ENCODE assay signal across 8 cellular contexts in the genomic region with DNA sequence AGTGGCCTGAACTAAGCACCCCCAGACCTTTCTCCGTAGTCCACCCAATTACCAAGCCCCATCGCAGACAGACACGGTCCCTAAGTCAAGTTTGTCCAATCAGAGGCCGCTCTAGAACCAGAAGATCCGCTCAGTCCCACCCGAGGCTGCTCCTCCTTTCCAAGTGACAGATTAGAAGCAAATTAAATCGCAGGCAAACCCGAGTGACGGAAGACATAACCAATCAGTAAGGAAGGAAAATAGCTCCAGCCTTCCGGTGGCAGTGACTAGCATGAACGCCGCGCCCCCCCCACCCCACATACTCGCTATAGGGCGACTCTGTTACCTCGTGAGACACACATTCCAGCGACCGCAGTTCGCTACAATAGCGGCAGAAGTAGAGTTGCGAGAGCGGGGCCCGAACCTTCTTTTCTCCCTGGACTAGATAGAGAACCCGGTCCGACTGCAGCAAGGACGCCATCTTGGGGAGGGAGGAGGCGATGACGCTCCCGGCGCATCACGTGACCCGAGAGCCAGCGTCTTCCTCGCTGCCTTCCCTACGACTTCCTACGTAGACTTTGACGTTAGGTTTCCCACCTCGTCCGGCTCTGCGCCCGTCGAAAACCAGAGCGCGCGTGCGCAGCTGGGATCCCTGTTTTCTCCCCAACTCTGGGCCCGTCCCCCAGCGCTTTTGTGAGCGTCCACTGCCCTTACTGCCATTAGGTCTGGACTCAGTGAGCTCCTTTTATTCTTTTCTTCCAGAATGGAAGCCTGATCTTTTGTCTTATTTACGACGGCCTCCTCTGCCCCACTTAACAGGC. TPM values are rescaled to one million over a fixed set of nuclear protein-coding genes. Genes with fewer than 3 reads are reported as not detected.
DNase-seq lines count a peak whose midpoint lies in the region; ATAC-seq and TF ChIP-seq lines count a peak whose summit lies in the region.

A gene (minus strand): TSS at position 484 of the 800 bp plus-strand sequence. CDS start 24 bp downstream, at position 460.

- no peaks in the 10 kb centered on the region for H3K9me3 ChIP-seq in suprapubic skin

- no peak within 1 kb of the TSS for H3K27ac Mint-ChIP-seq in activated naive CD4-positive, alpha-beta T cell treated with anti-CD3 and anti-CD28 coated beads, Interleukin-2, amount 50 U/mL, for 72 hours

- peak; percentile 88 for DNase-seq in GM10266 (ENCODE audit: extremely low spot score)
- DNase-seq in NCI-H1092 treated with DMSO at 0.1 percent for 48 hours (lab: John Stamatoyannopoulos, UW): peak; percentile 97
- peak; percentile 88 to 96 for DNase-seq in activated naive CD4-positive, alpha-beta T cell treated with anti-CD3 and anti-CD28 coated beads, Interleukin-2, amount 50 U/mL, for 72 hours (ENCODE audit: low spot score in 2 of 2)
- DNase-seq in glomerular endothelial cell (ENCODE audit: extremely low read depth, low read depth, low spot score): peak; percentile 99
- DNase-seq in occipital lobe (lab: John Stamatoyannopoulos, UW): peak; percentile 97
- DNase-seq in suprapubic skin (ENCODE audit: low spot score in 2 of 2): peak; percentile 97 to 98

- WGBS in suprapubic skin: 2% methylated on average over 28 of the region's 51 CpGs

- H3K4me1 ChIP-seq in suprapubic skin: peaks cover 31% of the 10 kb centered on the region

- peak within 1 kb of the TSS; percentile 57 for H3K4me3 ChIP-seq in suprapubic skin

- H3K36me3 ChIP-seq in suprapubic skin: peaks cover 24% of the 10 kb centered on the region

- TF ChIP-seq EP300 in suprapubic skin (IDR thresholded peaks at IDR 0.05): peak; percentile 68

- TF ChIP-seq POLR2A in suprapubic skin (IDR thresholded peaks at IDR 0.05): peak in 1 of 2 donors; percentile 31

- no peaks in the 10 kb centered on the region for H3K27me3 ChIP-seq in suprapubic skin

- peak within 1 kb of the TSS; percentile 97 for H3K27ac ChIP-seq in suprapubic skin

- ATAC-seq in HG02623 (IDR thresholded peaks at IDR 0.05; ENCODE audit: unreplicated experiment): peak; percentile 97
- ATAC-seq in SK-N-SH treated with all-trans-retinoic acid at 6 μM for 48 hours: peak; percentile 97
- ATAC-seq in activated naive CD4-positive, alpha-beta T cell treated with anti-CD3 and anti-CD28 coated beads, Interleukin-2, amount 50 U/mL, for 72 hours: peak; percentile 95 to 97

- TF ChIP-seq CTCF in GM10266 (IDR thresholded peaks at IDR 0.05; ENCODE audit: control insufficient read depth, insufficient read depth, low read depth, missing control alignments) (no peak), suprapubic skin (IDR thresholded peaks at IDR 0.05) (no peak)

- H3K36me3 Mint-ChIP-seq in activated naive CD4-positive, alpha-beta T cell treated with anti-CD3 and anti-CD28 coated beads, Interleukin-2, amount 50 U/mL, for 72 hours: peaks cover 17 to 20% of the 10 kb centered on the region in 2 donors

- H3K9me3 Mint-ChIP-seq in activated naive CD4-positive, alpha-beta T cell treated with anti-CD3 and anti-CD28 coated beads, Interleukin-2, amount 50 U/mL, for 72 hours: no peaks in the 10 kb centered on the region

TF ChIP-seq in SK-N-SH treated with all-trans-retinoic acid at 6 μM for 48 hours, 23 proteins besides CTCF, POLR2A, EP300 and RAD21:
- TF ChIP-seq, protein P1, sequence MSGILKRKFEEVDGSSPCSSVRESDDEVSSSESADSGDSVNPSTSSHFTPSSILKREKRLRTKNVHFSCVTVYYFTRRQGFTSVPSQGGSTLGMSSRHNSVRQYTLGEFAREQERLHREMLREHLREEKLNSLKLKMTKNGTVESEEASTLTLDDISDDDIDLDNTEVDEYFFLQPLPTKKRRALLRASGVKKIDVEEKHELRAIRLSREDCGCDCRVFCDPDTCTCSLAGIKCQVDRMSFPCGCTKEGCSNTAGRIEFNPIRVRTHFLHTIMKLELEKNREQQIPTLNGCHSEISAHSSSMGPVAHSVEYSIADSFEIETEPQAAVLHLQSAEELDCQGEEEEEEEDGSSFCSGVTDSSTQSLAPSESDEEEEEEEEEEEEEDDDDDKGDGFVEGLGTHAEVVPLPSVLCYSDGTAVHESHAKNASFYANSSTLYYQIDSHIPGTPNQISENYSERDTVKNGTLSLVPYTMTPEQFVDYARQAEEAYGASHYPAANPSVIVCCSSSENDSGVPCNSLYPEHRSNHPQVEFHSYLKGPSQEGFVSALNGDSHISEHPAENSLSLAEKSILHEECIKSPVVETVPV (CRISPR knock-in tag; IDR thresholded peaks at IDR 0.05): no peak
- TF ChIP-seq TCF4 (CRISPR knock-in tag; IDR thresholded peaks at IDR 0.05; ENCODE audit: borderline replicate concordance): no peak
- TF ChIP-seq ZFP3 (CRISPR knock-in tag; IDR thresholded peaks at IDR 0.05): peak; percentile 63; the same call in 1 of the 2 replicates
- no peak for TF ChIP-seq ZFP30 (CRISPR knock-in tag; IDR thresholded peaks at IDR 0.05)
- no peak for TF ChIP-seq BACH2 (CRISPR knock-in tag; IDR thresholded peaks at IDR 0.05; ENCODE audit: borderline replicate concordance)
- 0 out of 2 replicates have a peak, but pooled peaks have one; percentile 67 for TF ChIP-seq SNAI2 (CRISPR knock-in tag; IDR thresholded peaks at IDR 0.05)

RNA-seq across cellular contexts. Expression of the gene that starts here (rescaled TPM):
- total RNA-seq in activated naive CD4-positive, alpha-beta T cell treated with anti-CD3 and anti-CD28 coated beads, Interleukin-2, amount 50 U/mL, for 72 hours: 10 to 100 TPM; 44.0 to 56.4 TPM
- total RNA-seq in glomerular endothelial cell: 40.2 and 47.1 TPM in 2 replicates
- 96.2 TPM for total RNA-seq in occipital lobe
- 10 to 100 TPM; 64.8 to 91.6 (median 76.3) TPM for total RNA-seq in suprapubic skin

Comparison
In these comparisons a context has a peak if more than half of its experiments do, and no peak if none do; other contexts are left out.
1. Peak in every context shown above with its lines: DNase-seq, ATAC-seq, H3K4me3 ChIP-seq and H3K27ac ChIP-seq.